Comparison of ENCODE assay signal across 1 cellular context in the genomic region with DNA sequence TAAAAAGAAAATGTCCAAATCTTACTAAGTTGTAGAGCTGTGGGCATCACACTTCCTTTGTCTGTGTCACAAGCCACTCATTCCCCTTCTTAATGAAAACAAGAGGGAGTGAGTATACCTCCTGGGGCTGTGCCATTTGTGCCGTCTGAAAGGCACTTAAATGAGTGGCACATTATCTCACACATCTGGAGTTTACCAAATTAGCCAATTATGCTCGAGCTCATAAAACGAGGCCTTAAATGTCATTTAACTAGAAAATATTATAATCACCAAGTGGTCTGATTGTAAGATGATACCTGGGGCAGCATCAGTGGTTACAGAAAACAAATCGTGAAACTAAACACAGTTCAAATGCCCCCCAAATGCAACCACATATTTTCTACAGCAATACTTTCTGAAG.
TF ChIP-seq lines count a peak whose summit lies in the region.

No MANE protein-coding gene starts in this region.

TF ChIP-seq in HEK293, 187 proteins besides CTCF, POLR2A, EP300 and RAD21 (continued from another document and continues in another):
- TF ChIP-seq, protein P1, sequence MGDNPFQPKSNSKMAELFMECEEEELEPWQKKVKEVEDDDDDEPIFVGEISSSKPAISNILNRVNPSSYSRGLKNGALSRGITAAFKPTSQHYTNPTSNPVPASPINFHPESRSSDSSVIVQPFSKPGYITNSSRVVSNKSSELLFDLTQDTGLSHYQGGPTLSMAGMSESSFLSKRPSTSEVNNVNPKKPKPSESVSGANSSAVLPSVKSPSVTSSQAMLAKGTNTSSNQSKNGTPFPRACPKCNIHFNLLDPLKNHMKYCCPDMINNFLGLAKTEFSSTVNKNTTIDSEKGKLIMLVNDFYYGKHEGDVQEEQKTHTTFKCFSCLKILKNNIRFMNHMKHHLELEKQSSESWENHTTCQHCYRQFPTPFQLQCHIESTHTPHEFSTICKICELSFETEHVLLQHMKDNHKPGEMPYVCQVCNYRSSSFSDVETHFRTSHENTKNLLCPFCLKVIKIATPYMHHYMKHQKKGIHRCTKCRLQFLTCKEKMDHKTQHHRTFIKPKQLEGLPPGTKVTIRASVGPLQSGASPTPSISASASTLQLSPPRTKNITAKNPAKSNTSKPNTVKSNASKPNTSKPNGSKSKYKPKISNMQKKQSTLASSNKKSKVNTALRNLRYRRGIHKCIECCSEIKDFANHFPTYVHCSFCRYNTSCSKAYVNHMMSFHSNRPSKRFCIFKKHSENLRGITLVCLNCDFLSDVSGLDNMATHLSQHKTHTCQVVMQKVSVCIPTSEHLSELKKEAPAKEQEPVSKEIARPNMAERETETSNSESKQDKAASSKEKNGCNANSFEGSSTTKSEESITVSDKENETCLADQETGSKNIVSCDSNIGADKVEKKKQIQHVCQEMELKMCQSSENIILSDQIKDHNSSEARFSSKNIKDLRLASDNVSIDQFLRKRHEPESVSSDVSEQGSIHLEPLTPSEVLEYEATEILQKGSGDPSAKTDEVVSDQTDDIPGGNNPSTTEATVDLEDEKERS (tag by site-specific recombination; IDR thresholded peaks at IDR 0.05): no peak
- TF ChIP-seq ZXDB (tag by site-specific recombination; IDR thresholded peaks at IDR 0.05) (peak; percentile 64; the same call in 1 of the 2 replicates), SP7 (tag by site-specific recombination; IDR thresholded peaks at IDR 0.05) (0 out of 2 replicates have a peak, but pooled peaks have one; percentile 16), OSR2 (tag by site-specific recombination; IDR thresholded peaks at IDR 0.05) (peak; percentile 93), PATZ1 (tag by site-specific recombination; IDR thresholded peaks at IDR 0.05) (0 out of 2 replicates have a peak, but pooled peaks have one; percentile 32), ZNF521 (tag by site-specific recombination; IDR thresholded peaks at IDR 0.05) (no peak), SCRT2 (tag by site-specific recombination; IDR thresholded peaks at IDR 0.05) (no peak), ZNF292 (tag by site-specific recombination; IDR thresholded peaks at IDR 0.05; ENCODE audit: borderline replicate concordance, low read depth) (no peak), GLI2 (tag by site-specific recombination; IDR thresholded peaks at IDR 0.05; ENCODE audit: borderline replicate concordance, low read depth) (peak; percentile 76; the same call in 1 of the 2 replicates), ZNF624 (tag by site-specific recombination; IDR thresholded peaks at IDR 0.05) (no peak), OVOL3 (tag by site-specific recombination; IDR thresholded peaks at IDR 0.05) (0 out of 2 replicates have a peak, but pooled peaks have one; percentile 71), SCRT1 (tag by site-specific recombination; IDR thresholded peaks at IDR 0.05; ENCODE audit: borderline replicate concordance) (peak; percentile 48; the same call in 1 of the 2 replicates), ZNF76 (tag by site-specific recombination; IDR thresholded peaks at IDR 0.05; ENCODE audit: borderline replicate concordance, low read depth) (no peak), ZNF561 (tag by site-specific recombination; IDR thresholded peaks at IDR 0.05; ENCODE audit: borderline replicate concordance) (no peak), ZNF24 (tag by site-specific recombination; IDR thresholded peaks at IDR 0.05) (peak; percentile 85), ZNF426 (tag by site-specific recombination; IDR thresholded peaks at IDR 0.05) (no peak), ZEB2 (tag by site-specific recombination; IDR thresholded peaks at IDR 0.05) (peak; percentile 43; the same call in 1 of the 2 replicates), KLF10 (tag by site-specific recombination; IDR thresholded peaks at IDR 0.05) (peak; percentile 73), ZNF792 (tag by site-specific recombination; IDR thresholded peaks at IDR 0.05) (no peak), ZNF513 (tag by site-specific recombination; IDR thresholded peaks at IDR 0.05) (no peak), ZBTB17 (tag by site-specific recombination; IDR thresholded peaks at IDR 0.05) (0 out of 2 replicates have a peak, but pooled peaks have one; percentile 31), ZBTB6 (tag by site-specific recombination; IDR thresholded peaks at IDR 0.05) (no peak), ZNF266 (tag by site-specific recombination; IDR thresholded peaks at IDR 0.05; ENCODE audit: low read depth) (no peak), PBX3 (CRISPR knock-in tag; IDR thresholded peaks at IDR 0.05) (no peak), GFI1B (tag by site-specific recombination; IDR thresholded peaks at IDR 0.05) (peak; percentile 85), ZNF830 (tag by site-specific recombination; IDR thresholded peaks at IDR 0.05; ENCODE audit: low read depth) (no peak), PRDM10 (tag by site-specific recombination; IDR thresholded peaks at IDR 0.05) (peak; percentile 82), KLF17 (tag by site-specific recombination; IDR thresholded peaks at IDR 0.05) (no peak), FEZF1 (tag by site-specific recombination; IDR thresholded peaks at IDR 0.05) (peak; percentile 89), MEIS1 (CRISPR knock-in tag; IDR thresholded peaks at IDR 0.05; ENCODE audit: borderline replicate concordance) (no peak), AEBP2 (tag by site-specific recombination; IDR thresholded peaks at IDR 0.05; ENCODE audit: borderline replicate concordance) (no peak)
- TF ChIP-seq, protein P2, sequence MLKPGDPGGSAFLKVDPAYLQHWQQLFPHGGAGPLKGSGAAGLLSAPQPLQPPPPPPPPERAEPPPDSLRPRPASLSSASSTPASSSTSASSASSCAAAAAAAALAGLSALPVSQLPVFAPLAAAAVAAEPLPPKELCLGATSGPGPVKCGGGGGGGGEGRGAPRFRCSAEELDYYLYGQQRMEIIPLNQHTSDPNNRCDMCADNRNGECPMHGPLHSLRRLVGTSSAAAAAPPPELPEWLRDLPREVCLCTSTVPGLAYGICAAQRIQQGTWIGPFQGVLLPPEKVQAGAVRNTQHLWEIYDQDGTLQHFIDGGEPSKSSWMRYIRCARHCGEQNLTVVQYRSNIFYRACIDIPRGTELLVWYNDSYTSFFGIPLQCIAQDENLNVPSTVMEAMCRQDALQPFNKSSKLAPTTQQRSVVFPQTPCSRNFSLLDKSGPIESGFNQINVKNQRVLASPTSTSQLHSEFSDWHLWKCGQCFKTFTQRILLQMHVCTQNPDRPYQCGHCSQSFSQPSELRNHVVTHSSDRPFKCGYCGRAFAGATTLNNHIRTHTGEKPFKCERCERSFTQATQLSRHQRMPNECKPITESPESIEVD (tag by site-specific recombination; IDR thresholded peaks at IDR 0.05): peak; percentile 97
- TF ChIP-seq, protein P3, sequence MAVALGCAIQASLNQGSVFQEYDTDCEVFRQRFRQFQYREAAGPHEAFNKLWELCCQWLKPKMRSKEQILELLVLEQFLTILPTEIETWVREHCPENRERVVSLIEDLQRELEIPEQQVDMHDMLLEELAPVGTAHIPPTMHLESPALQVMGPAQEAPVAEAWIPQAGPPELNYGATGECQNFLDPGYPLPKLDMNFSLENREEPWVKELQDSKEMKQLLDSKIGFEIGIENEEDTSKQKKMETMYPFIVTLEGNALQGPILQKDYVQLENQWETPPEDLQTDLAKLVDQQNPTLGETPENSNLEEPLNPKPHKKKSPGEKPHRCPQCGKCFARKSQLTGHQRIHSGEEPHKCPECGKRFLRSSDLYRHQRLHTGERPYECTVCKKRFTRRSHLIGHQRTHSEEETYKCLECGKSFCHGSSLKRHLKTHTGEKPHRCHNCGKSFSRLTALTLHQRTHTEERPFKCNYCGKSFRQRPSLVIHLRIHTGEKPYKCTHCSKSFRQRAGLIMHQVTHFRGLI (tag by site-specific recombination; IDR thresholded peaks at IDR 0.05): no peak
- TF ChIP-seq, protein P4, sequence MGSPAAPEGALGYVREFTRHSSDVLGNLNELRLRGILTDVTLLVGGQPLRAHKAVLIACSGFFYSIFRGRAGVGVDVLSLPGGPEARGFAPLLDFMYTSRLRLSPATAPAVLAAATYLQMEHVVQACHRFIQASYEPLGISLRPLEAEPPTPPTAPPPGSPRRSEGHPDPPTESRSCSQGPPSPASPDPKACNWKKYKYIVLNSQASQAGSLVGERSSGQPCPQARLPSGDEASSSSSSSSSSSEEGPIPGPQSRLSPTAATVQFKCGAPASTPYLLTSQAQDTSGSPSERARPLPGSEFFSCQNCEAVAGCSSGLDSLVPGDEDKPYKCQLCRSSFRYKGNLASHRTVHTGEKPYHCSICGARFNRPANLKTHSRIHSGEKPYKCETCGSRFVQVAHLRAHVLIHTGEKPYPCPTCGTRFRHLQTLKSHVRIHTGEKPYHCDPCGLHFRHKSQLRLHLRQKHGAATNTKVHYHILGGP (tag by site-specific recombination; IDR thresholded peaks at IDR 0.05): peak; percentile 44; the same call in 1 of the 2 replicates
